ENCODE assay signal across 15 cellular contexts in genomic region chr6:89963391-89963790, GRCh38.
"Had no signal": no experiment of that assay in that cellular context is flagged by ENCODE, and none has a peak within 500 bp of the region (broad histone marks: within the 10 kb centered on the region; RNA-seq: fewer than 3 reads in every experiment).

No MANE protein-coding gene starts in this region.

- H3K27me3 Mint-ChIP-seq: activated naive CD8-positive, alpha-beta T cell treated with anti-CD3 and anti-CD28 coated beads, Interleukin-2, amount 10 ng/mL, durations not matched to agents 7 days and 5 days; effector memory CD8-positive, alpha-beta T cell had no signal

- H3K4me3 Mint-ChIP-seq: activated naive CD8-positive, alpha-beta T cell treated with anti-CD3 and anti-CD28 coated beads, Interleukin-2, amount 10 ng/mL, durations not matched to agents 7 days and 5 days; effector memory CD8-positive, alpha-beta T cell; neural progenitor cell had no signal

- H3K9me3 ChIP-seq: lower lobe of right lung, psoas muscle, spleen had no signal

- H3K4me1 ChIP-seq: lower lobe of right lung, neural progenitor cell, psoas muscle, spleen had no signal

- H3K27ac Mint-ChIP-seq: activated naive CD8-positive, alpha-beta T cell treated with anti-CD3 and anti-CD28 coated beads, Interleukin-2, amount 10 ng/mL, durations not matched to agents 7 days and 5 days; effector memory CD8-positive, alpha-beta T cell; neural progenitor cell had no signal

- ATAC-seq: effector memory CD8-positive, alpha-beta T cell; left colon; lower lobe of right lung; psoas muscle; sciatic nerve had no signal

- H3K36me3 ChIP-seq: lower lobe of right lung, neural progenitor cell had no signal

- H3K36me3 Mint-ChIP-seq: neural progenitor cell had no signal

- H3K4me3 ChIP-seq: lower lobe of right lung, neural progenitor cell, psoas muscle, spleen had no signal

- DNase-seq: activated effector memory CD4-positive, alpha-beta T cell treated with Interleukin-2 at 50 U/mL for 16 hours; activated naive CD8-positive, alpha-beta T cell treated with anti-CD3 and anti-CD28 coated beads, Interleukin-2, amount 10 ng/mL, durations not matched to agents 7 days and 5 days; aorta; dermis blood vessel endothelial cell; effector memory CD8-positive, alpha-beta T cell; left colon; lower lobe of right lung; midbrain; psoas muscle; spleen; T-helper 2 cell had no signal

- H3K27me3 ChIP-seq: neural progenitor cell, spleen had no signal

- H3K9me3 Mint-ChIP-seq: activated naive CD8-positive, alpha-beta T cell treated with anti-CD3 and anti-CD28 coated beads, Interleukin-2, amount 10 ng/mL, durations not matched to agents 7 days and 5 days; effector memory CD8-positive, alpha-beta T cell; neural progenitor cell had no signal

- H3K27ac ChIP-seq: epithelial cell of prostate, lower lobe of right lung, neural progenitor cell, psoas muscle, spleen had no signal

- FAIRE-seq: islet of Langerhans had no signal
